29 cellular contexts compared by ENCODE assay signal in genomic region chr2:8418721-8419120, GRCh38.
DNase-seq lines count a peak whose midpoint lies in the region; ATAC-seq and TF ChIP-seq lines count a peak whose summit lies in the region.
"Had no signal": no experiment of that assay in that cellular context is flagged by ENCODE, and none has a peak within 500 bp of the region (broad histone marks: within the 10 kb centered on the region; RNA-seq: fewer than 3 reads in every experiment).

No MANE protein-coding gene starts in this region.

- no peaks in the 10 kb centered on the region for H3F3A ChIP-seq in Loucy (ENCODE audit: low read depth)

- H4K20me1 ChIP-seq in Loucy (ENCODE audit: insufficient read depth, low read length, poor library complexity, severe bottlenecking): no peaks in the 10 kb centered on the region

- peaks cover 41% of the 10 kb centered on the region for H3K4me1 ChIP-seq in Loucy (ENCODE audit: insufficient read depth, low read length, poor library complexity, severe bottlenecking)
- H3K4me1 ChIP-seq: colonic mucosa, foreskin keratinocyte, HAP-1, vagina had no signal

- H3K4me2 ChIP-seq in Loucy (ENCODE audit: low read depth, low read length, poor library complexity, severe bottlenecking): no peak overlapping the region
- H3K4me2 ChIP-seq: A549, smooth muscle cell had no signal

- no peaks in the 10 kb centered on the region for H3K9me3 Mint-ChIP-seq in natural killer cell
- no peaks in the 10 kb centered on the region for H3K9me3 Mint-ChIP-seq in glutamatergic neuron (ENCODE audit: unreplicated experiment)
- H3K9me3 Mint-ChIP-seq: activated T-cell treated with anti-CD3 and anti-CD28 coated beads, Interleukin-2, amount 50 U/mL, for 72 hours; nephron; stimulated activated naive CD8-positive, alpha-beta T cell treated with anti-CD3 and anti-CD28 coated beads, Interleukin-15, Interleukin-2, amounts not matched to agents 100 ng/mL and 50 ng/mL, for 24 hours had no signal

- H3K27me3 Mint-ChIP-seq in natural killer cell (ENCODE audit: low read depth in 2 of 2) (no peaks in the 10 kb centered on the region), glutamatergic neuron (ENCODE audit: unreplicated experiment) (no peaks in the 10 kb centered on the region)

- H3K4me3 Mint-ChIP-seq in natural killer cell (no peak overlapping the region), glutamatergic neuron (ENCODE audit: unreplicated experiment) (no peak overlapping the region)
- H3K4me3 Mint-ChIP-seq: activated T-cell treated with anti-CD3 and anti-CD28 coated beads, Interleukin-2, amount 50 U/mL, for 72 hours; stimulated activated naive CD8-positive, alpha-beta T cell treated with anti-CD3 and anti-CD28 coated beads, Interleukin-15, Interleukin-2, amounts not matched to agents 100 ng/mL and 50 ng/mL, for 24 hours had no signal

- H3K9me3 ChIP-seq in Loucy (ENCODE audit: insufficient read depth, low read depth, low read length): no peaks in the 10 kb centered on the region
- H3K9me3 ChIP-seq: A549, colonic mucosa, HAP-1, heart left ventricle, ovary, vagina had no signal

- peaks cover 67 to 77% of the 10 kb centered on the region in 2 donors for H3K4me1 Mint-ChIP-seq in natural killer cell
- no peaks in the 10 kb centered on the region for H3K4me1 Mint-ChIP-seq in glutamatergic neuron (ENCODE audit: low read depth, unreplicated experiment)

- H3K9me2 ChIP-seq in Loucy (replicated peaks; ENCODE audit: low read depth, low read length): no peaks in the 10 kb centered on the region

- H2AFZ ChIP-seq in Loucy (ENCODE audit: low read length): 0 out of 2 replicates have a peak overlapping the region, but pooled peaks have one; percentile 31

- TF ChIP-seq CTCF in AG09309 (IDR thresholded peaks at IDR 0.05; ENCODE audit: control insufficient read depth, insufficient read depth, low read depth, low read length, missing control alignments) (no peak), Loucy (conservative IDR thresholded peaks at IDR 0.05; ENCODE audit: low read length) (no peak), choroid plexus epithelial cell (conservative IDR thresholded peaks at IDR 0.05; ENCODE audit: low read depth, low read length) (no peak), natural killer cell (IDR thresholded peaks at IDR 0.05) (no peak), glutamatergic neuron (IDR thresholded peaks at IDR 0.05; ENCODE audit: partially characterized antibody, unreplicated experiment) (no peak)

- intact Hi-C loops in natural killer cell (cut with micrococcal nuclease): no loop called here

- peak overlapping the region; percentile 3 to 58 for H3K27ac Mint-ChIP-seq in natural killer cell
- no peak overlapping the region for H3K27ac Mint-ChIP-seq in glutamatergic neuron (ENCODE audit: unreplicated experiment)
- H3K27ac Mint-ChIP-seq: activated T-cell treated with anti-CD3 and anti-CD28 coated beads, Interleukin-2, amount 50 U/mL, for 72 hours; stimulated activated naive CD8-positive, alpha-beta T cell treated with anti-CD3 and anti-CD28 coated beads, Interleukin-15, Interleukin-2, amounts not matched to agents 100 ng/mL and 50 ng/mL, for 24 hours had no signal

- peaks cover 4% of the 10 kb centered on the region for H3K36me3 Mint-ChIP-seq in natural killer cell
- H3K36me3 Mint-ChIP-seq in glutamatergic neuron (ENCODE audit: unreplicated experiment): no peaks in the 10 kb centered on the region

- H3K9ac ChIP-seq in Loucy (ENCODE audit: low read depth, low read length, poor library complexity, severe bottlenecking): no peak overlapping the region

- H3K4me3 ChIP-seq in AG09309 (ENCODE audit: control insufficient read depth, low read depth, low read length): no peak overlapping the region
- H3K4me3 ChIP-seq in Loucy (ENCODE audit: low read length, poor library complexity, severe bottlenecking): no peak overlapping the region
- no peak overlapping the region for H3K4me3 ChIP-seq in choroid plexus epithelial cell (ENCODE audit: low read depth, low read length)
- H3K4me3 ChIP-seq: A549, colonic mucosa, HAP-1, heart left ventricle, ovary, smooth muscle cell, vagina had no signal

- H3K27me3 ChIP-seq in Loucy (ENCODE audit: insufficient read depth, low read length, poor library complexity, severe bottlenecking): no peaks in the 10 kb centered on the region
- H3K27me3 ChIP-seq: colonic mucosa, foreskin keratinocyte, heart left ventricle, ovary, vagina had no signal

- no peaks in the 10 kb centered on the region for H3K36me3 ChIP-seq in Loucy (ENCODE audit: insufficient read depth, low read length)
- H3K36me3 ChIP-seq: colonic mucosa, HAP-1, heart left ventricle, ovary, vagina had no signal

- no peaks in the 10 kb centered on the region for H3K79me2 ChIP-seq in Loucy (ENCODE audit: insufficient read depth, low read length)

- ATAC-seq in natural killer cell: no peak
- ATAC-seq: A549; activated T-cell treated with anti-CD3 and anti-CD28 coated beads, Interleukin-2, amount 50 U/mL, for 72 hours; foreskin keratinocyte; heart left ventricle had no signal

- DNase-seq in AG09309 (ENCODE audit: low read depth) (peak; percentile 2), choroid plexus epithelial cell (ENCODE audit: low read depth) (peak; percentile 29), natural killer cell (no peak), ecto neural progenitor cell (ENCODE audit: low spot score) (no peak), T-helper 1 cell (no peak), glutamatergic neuron (no peak)
- no peak for DNase-seq in stimulated activated CD8-positive, alpha-beta memory T cell treated with anti-CD3 and anti-CD28 coated beads, Interleukin-4, amount 100 ng/mL, for 48 hours
- DNase-seq: activated CD4-positive, alpha-beta T cell treated with anti-CD3 and anti-CD28 coated beads, Interleukin-2, amount 50 U/mL, for 48 hours; activated CD4-positive, CD25-positive, alpha-beta regulatory T cell treated with anti-CD3 and anti-CD28 coated beads, Interleukin-2, amount 50 U/mL, for 72 hours; activated naive CD4-positive, alpha-beta T cell; activated T-cell treated with anti-CD3 and anti-CD28 coated beads, Interleukin-2, amount 50 U/mL, for 72 hours; amygdala; C1 segment of cervical spinal cord; colonic mucosa; effector memory CD4-positive, alpha-beta T cell; foreskin keratinocyte; heart left ventricle; Karpas-422; kidney glomerular epithelial cell; NCI-H1417; NCI-H2029; ovary had no signal

Comparison
In these comparisons a context has a peak if more than half of its experiments do, and no peak if none do; other contexts are left out.
1. DNase-seq: peak in AG09309 (single experiment) and choroid plexus epithelial cell (single experiment); none in natural killer cell (single experiment), stimulated activated CD8-positive, alpha-beta memory T cell treated with anti-CD3 and anti-CD28 coated beads, Interleukin-4, amount 100 ng/mL, for 48 hours (single experiment), ecto neural progenitor cell (single experiment), T-helper 1 cell (0 of 5) and glutamatergic neuron (single experiment).